18 cellular contexts compared by ENCODE assay signal in genomic region chr16:62549875-62550274, GRCh38.
DNase-seq lines count a peak whose midpoint lies in the region; ATAC-seq and TF ChIP-seq lines count a peak whose summit lies in the region.
"Had no signal": no experiment of that assay in that cellular context is flagged by ENCODE, and none has a peak within 500 bp of the region (broad histone marks: within the 10 kb centered on the region; RNA-seq: fewer than 3 reads in every experiment).

No MANE protein-coding gene starts in this region.

- TF ChIP-seq CTCF in neural progenitor cell (IDR thresholded peaks at IDR 0.05) (no peak), Peyer's patch (IDR thresholded peaks at IDR 0.05) (no peak)

- H2AFZ ChIP-seq in neural progenitor cell (replicated peaks) = peak overlapping the region; percentile 19
- H2AFZ ChIP-seq: GM23248 had no signal

- TF ChIP-seq POLR2A in Peyer's patch (IDR thresholded peaks at IDR 0.05) = no peak

- H4K20me1 ChIP-seq in neural progenitor cell (ENCODE audit: low read depth) = no peaks in the 10 kb centered on the region
- H4K20me1 ChIP-seq: BLaER1 treated with 17β-estradiol and CSF1 and Interleukin-3, amounts not matched to agents 10 nM and 100 nM had no signal

- H3K27me3 ChIP-seq in neural progenitor cell (no peaks in the 10 kb centered on the region), Peyer's patch (no peaks in the 10 kb centered on the region)
- H3K27me3 ChIP-seq: BLaER1 treated with 17β-estradiol and CSF1 and Interleukin-3, amounts not matched to agents 10 nM and 100 nM had no signal

- H3K4me1 ChIP-seq in neural progenitor cell (no peaks in the 10 kb centered on the region), Peyer's patch (no peaks in the 10 kb centered on the region)
- H3K4me1 ChIP-seq: BLaER1 treated with 17β-estradiol and CSF1 and Interleukin-3, amounts not matched to agents 10 nM and 100 nM had no signal

- H3K9me3 Mint-ChIP-seq in neural progenitor cell = peaks cover 4% of the 10 kb centered on the region

- H3K4me2 ChIP-seq in neural progenitor cell = no peak overlapping the region
- H3K4me2 ChIP-seq: BLaER1 treated with 17β-estradiol and CSF1 and Interleukin-3, amounts not matched to agents 10 nM and 100 nM had no signal

- H3K79me2 ChIP-seq in neural progenitor cell (ENCODE audit: low read depth) = no peaks in the 10 kb centered on the region

- H3K4me3 ChIP-seq in neural progenitor cell = no peak overlapping the region
- H3K4me3 ChIP-seq in Peyer's patch = no peak overlapping the region
- H3K4me3 ChIP-seq: BLaER1 treated with 17β-estradiol and CSF1 and Interleukin-3, amounts not matched to agents 10 nM and 100 nM; GM23248; HAP-1 had no signal

- no peaks in the 10 kb centered on the region for H3K36me3 Mint-ChIP-seq in neural progenitor cell
- H3K36me3 Mint-ChIP-seq: CD8-positive, alpha-beta T cell had no signal

- peaks cover 3% of the 10 kb centered on the region for H3K27me3 Mint-ChIP-seq in neural progenitor cell (ENCODE audit: insufficient read depth, low read depth)
- H3K27me3 Mint-ChIP-seq: B cell had no signal

- H3K9me3 ChIP-seq in neural progenitor cell (ENCODE audit: low read depth) (no peaks in the 10 kb centered on the region), Peyer's patch (no peaks in the 10 kb centered on the region)
- H3K9me3 ChIP-seq: HAP-1 had no signal

- H3K27ac ChIP-seq in neural progenitor cell (no peak overlapping the region), Peyer's patch (no peak overlapping the region)
- H3K27ac ChIP-seq: 22Rv1; BLaER1 treated with 17β-estradiol and CSF1 and Interleukin-3, amounts not matched to agents 10 nM and 100 nM; GM23248 had no signal

- H3F3A ChIP-seq in neural progenitor cell (ENCODE audit: low read depth) = no peaks in the 10 kb centered on the region

- H3K36me3 ChIP-seq in neural progenitor cell = no peaks in the 10 kb centered on the region
- H3K36me3 ChIP-seq in Peyer's patch = no peaks in the 10 kb centered on the region
- H3K36me3 ChIP-seq: BLaER1 treated with 17β-estradiol and CSF1 and Interleukin-3, amounts not matched to agents 10 nM and 100 nM; HAP-1 had no signal

- H3K4me3 Mint-ChIP-seq in neural progenitor cell = no peak overlapping the region
- H3K4me3 Mint-ChIP-seq: B cell; CD8-positive, alpha-beta T cell had no signal

- H3K4me1 Mint-ChIP-seq in neural progenitor cell = peaks cover 6% of the 10 kb centered on the region
- H3K4me1 Mint-ChIP-seq: B cell had no signal

- ATAC-seq in GM19395 (IDR thresholded peaks at IDR 0.05; ENCODE audit: unreplicated experiment) = no peak
- ATAC-seq: CD8-positive, alpha-beta T cell; HepG2 had no signal

- H3K9ac ChIP-seq in neural progenitor cell = no peak overlapping the region
- H3K9ac ChIP-seq: BLaER1 treated with 17β-estradiol and CSF1 and Interleukin-3, amounts not matched to agents 10 nM and 100 nM; GM23248 had no signal

- DNase-seq in Ammon's horn (ENCODE audit: low spot score) (peak; percentile 20), inferior parietal cortex (ENCODE audit: extremely low spot score) (peak; percentile 29), neural progenitor cell (ENCODE audit: low spot score) (no peak), superior temporal gyrus (ENCODE audit: extremely low spot score) (peak; percentile 71), Peyer's patch (no peak)
- no peak for DNase-seq in activated CD4-positive, alpha-beta T cell treated with anti-CD3 and anti-CD28 coated beads for 4 hours
- DNase-seq: Calu3; CD8-positive, alpha-beta T cell; DMS 273 treated with DMSO at 0.1 percent for 48 hours; DMS53; DND-41; GM23248 had no signal

- H3K27ac Mint-ChIP-seq in neural progenitor cell = no peak overlapping the region
- H3K27ac Mint-ChIP-seq: B cell; CD8-positive, alpha-beta T cell had no signal

Comparison
In these comparisons a context has a peak if more than half of its experiments do, and no peak if none do; other contexts are left out.
1. DNase-seq: peak in Ammon's horn (single experiment), inferior parietal cortex (single experiment) and superior temporal gyrus (single experiment); none in neural progenitor cell (single experiment), activated CD4-positive, alpha-beta T cell treated with anti-CD3 and anti-CD28 coated beads for 4 hours (0 of 2) and Peyer's patch (0 of 3).